Comparison of ENCODE assay signal across 14 cellular contexts in the genomic region with DNA sequence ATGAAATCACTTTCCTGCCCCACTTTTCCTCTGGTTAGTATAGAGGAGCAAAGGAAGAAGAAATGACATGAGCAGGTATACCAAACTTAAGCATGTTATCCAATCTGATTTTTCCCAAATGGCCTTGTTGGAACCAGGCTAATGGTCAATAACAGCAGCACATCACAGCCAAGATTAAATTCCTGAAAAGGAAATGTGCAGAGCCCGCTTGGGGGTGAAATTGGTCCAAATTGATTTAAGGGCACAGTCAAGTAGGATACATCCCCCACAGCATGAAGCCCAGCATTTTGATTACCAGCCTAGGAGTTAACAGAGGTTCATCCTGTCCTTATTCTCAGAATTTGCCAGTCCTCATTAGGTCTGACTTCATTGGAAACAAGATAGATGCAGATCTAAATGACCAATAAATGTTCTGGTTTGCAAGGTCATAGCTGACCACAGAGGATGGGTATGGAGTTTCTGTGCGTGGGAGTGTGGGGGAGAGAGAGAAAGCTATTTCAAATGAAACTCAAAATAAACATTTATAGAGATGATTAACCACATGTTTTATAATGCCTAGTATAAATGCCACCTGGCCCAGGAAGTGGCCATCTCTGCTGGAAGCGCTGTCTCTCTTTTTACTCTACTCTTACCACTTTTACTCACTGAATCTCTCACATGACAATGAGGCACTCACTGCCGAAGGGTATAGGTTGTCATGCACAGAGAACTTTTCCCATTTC. TPM values are rescaled to one million over a fixed set of nuclear protein-coding genes. Genes with fewer than 3 reads are reported as not detected.
DNase-seq lines count a peak whose midpoint lies in the region; ATAC-seq and TF ChIP-seq lines count a peak whose summit lies in the region.
"Had no signal": no experiment of that assay in that cellular context is flagged by ENCODE, and none has a peak within 500 bp of the region (broad histone marks: within the 10 kb centered on the region; RNA-seq: fewer than 3 reads in every experiment).

No MANE protein-coding gene starts in this region.

- no peaks in the 10 kb centered on the region for H3K9me3 ChIP-seq in AG04450 (ENCODE audit: control insufficient read depth, insufficient read depth, low read length)
- H3K9me3 ChIP-seq in IMR-90 (ENCODE audit: control insufficient read depth, insufficient read depth, low read length) = no peaks in the 10 kb centered on the region
- H3K9me3 ChIP-seq in body of pancreas = no peaks in the 10 kb centered on the region
- H3K9me3 ChIP-seq in muscle layer of colon (ENCODE audit: low read length) = no peaks in the 10 kb centered on the region
- H3K9me3 ChIP-seq: thyroid gland had no signal

- H3K4ac ChIP-seq in IMR-90 (ENCODE audit: low read depth, low read length) = peak overlapping the region; percentile 74

- H4K5ac ChIP-seq in IMR-90 (ENCODE audit: low read depth, low read length) = 0 out of 2 replicates have a peak overlapping the region, but pooled peaks have one; percentile 29

- no peak overlapping the region for H3K4me3 Mint-ChIP-seq in activated T-helper 17 cell treated with anti-CD3 and anti-CD28 coated beads, Interleukin-2, amount 50 U/mL, for 72 hours
- H3K4me3 Mint-ChIP-seq: activated CD8-positive, alpha-beta T cell treated with anti-CD3 and anti-CD28 coated beads, Interleukin-2, amount 10 ng/mL, durations not matched to agents 7 days and 5 days had no signal

- intact Hi-C loops in IMR-90 (cut with micrococcal nuclease) (no loop called here), body of pancreas (cut with DNase I) (no loop called here)

- in situ Hi-C loops in IMR-90 (cut with MboI; ENCODE audit: low sequenced_read_pairs) = no loop called here

- H2AK5ac ChIP-seq in IMR-90 (ENCODE audit: low read depth, low read length) = peak overlapping the region; percentile 65; the same call in 1 of the 2 replicates

- peak overlapping the region; percentile 74; the same call in 1 of the 3 replicates for H2BK15ac ChIP-seq in IMR-90 (ENCODE audit: low read depth, low read length)

- H3K27me3 ChIP-seq in AG04450 (ENCODE audit: control insufficient read depth, insufficient read depth, low read length) (no peaks in the 10 kb centered on the region), IMR-90 (ENCODE audit: control insufficient read depth, insufficient read depth, low read length) (no peaks in the 10 kb centered on the region), body of pancreas (no peaks in the 10 kb centered on the region), muscle layer of colon (ENCODE audit: control insufficient read depth in 1 of 2, insufficient read depth in 2 of 2, low read length in 2 of 2) (no peaks in the 10 kb centered on the region)
- H3K27me3 ChIP-seq: thyroid gland had no signal

- WGBS in IMR-90 (ENCODE audit: extremely low coverage in 2 of 2, insufficient read length in 1 of 2), 2 experiments = no CpG with 5 or more reads among the region's 4 CpGs
- WGBS in body of pancreas, 2 donors = 59 to 71% methylated on average over 4 of the region's 4 CpGs

- peak overlapping the region; percentile 8 for H2AK9ac ChIP-seq in IMR-90 (replicated peaks; ENCODE audit: low read depth, low read length, poor library complexity)

- H3K4me3 ChIP-seq in AG04450 (ENCODE audit: low read depth, low read length) (no peak overlapping the region), IMR-90 (ENCODE audit: insufficient read depth, low read depth, low read length) (no peak overlapping the region), body of pancreas (no peak overlapping the region), muscle layer of colon (ENCODE audit: low read depth in 1 of 2, low read length in 2 of 2) (no peak overlapping the region)
- H3K4me3 ChIP-seq: thyroid gland had no signal

- H4K20me1 ChIP-seq in IMR-90 (ENCODE audit: insufficient read depth, low read length) = no peaks in the 10 kb centered on the region

- H3K9me1 ChIP-seq in IMR-90 (ENCODE audit: insufficient read depth, low read length) = peaks cover 2% of the 10 kb centered on the region; the same call in 1 of the 2 replicates

- H3K27ac Mint-ChIP-seq in activated T-helper 17 cell treated with anti-CD3 and anti-CD28 coated beads, Interleukin-2, amount 50 U/mL, for 72 hours = no peak overlapping the region
- H3K27ac Mint-ChIP-seq: activated CD8-positive, alpha-beta T cell treated with anti-CD3 and anti-CD28 coated beads, Interleukin-2, amount 10 ng/mL, durations not matched to agents 7 days and 5 days had no signal

- no peak overlapping the region for H2BK5ac ChIP-seq in IMR-90 (ENCODE audit: low read depth, low read length, poor library complexity, severe bottlenecking)

- peak overlapping the region; percentile 31; the same call in 1 of the 2 replicates for H3K23ac ChIP-seq in IMR-90 (ENCODE audit: low read depth, low read length)

- no peak for TF ChIP-seq RAD21 in IMR-90 (IDR thresholded peaks at IDR 0.05; ENCODE audit: low read length)

- DNase-seq in AG04450 (ENCODE audit: low read depth, low spot score) (peak; percentile 37), IMR-90 (peak; percentile 80), body of pancreas (no peak), cerebellar cortex (ENCODE audit: low spot score) (no peak)
- DNase-seq: activated CD8-positive, alpha-beta T cell treated with anti-CD3 and anti-CD28 coated beads, Interleukin-2, amount 10 ng/mL, durations not matched to agents 7 days and 5 days; activated naive CD4-positive, alpha-beta T cell; central memory CD4-positive, alpha-beta T cell; NCI-H1694 treated with DMSO at 0.1 percent for 48 hours; thyroid gland had no signal

- TF ChIP-seq POLR2A in IMR-90 (IDR thresholded peaks at IDR 0.05; ENCODE audit: low read depth, low read length) = no peak
- TF ChIP-seq POLR2A in body of pancreas (IDR thresholded peaks at IDR 0.05) = no peak

- CTCF ChIA-PET in AG04450 (lab: Charles Lee) = interaction anchor here (0.6 to 6.0 kb wide), 6 partner anchors 11 to 316 kb away, joined by 3 to 45 read pairs (median 3); a partner anchor contains a TSS
- CTCF ChIA-PET in IMR-90 (lab: Yijun Ruan, JAX) = interaction anchor here (1.1 to 2.7 kb wide), 2 partner anchors 11 to 15 kb away, joined by 3 to 7 read pairs; no protein-coding TSS in a partner anchor

- dilution Hi-C loops in IMR-90 (cut with HindIII; ENCODE audit: low sequenced_read_pairs, unreplicated experiment) = no loop called here

- no peaks in the 10 kb centered on the region for H3K36me3 Mint-ChIP-seq in activated T-helper 17 cell treated with anti-CD3 and anti-CD28 coated beads, Interleukin-2, amount 50 U/mL, for 72 hours (ENCODE audit: low read depth)

- peak overlapping the region; percentile 5; the same call in 1 of the 2 replicates for H3K4me2 ChIP-seq in IMR-90 (ENCODE audit: low read depth, low read length)

- H3K36me3 ChIP-seq in IMR-90 (ENCODE audit: control insufficient read depth, insufficient read depth, low read length) (no peaks in the 10 kb centered on the region), body of pancreas (replicated peaks in 1 of 2; ENCODE audit: insufficient read depth in 1 of 2, low read depth in 2 of 2) (no peaks in the 10 kb centered on the region), muscle layer of colon (ENCODE audit: insufficient read depth, low read length) (no peaks in the 10 kb centered on the region)
- H3K36me3 ChIP-seq: thyroid gland had no signal

- BruUV-seq in IMR-90 (replicated peaks; lab: Mats Ljungman, UMichigan) = no TSS peak

- H3K9ac ChIP-seq in IMR-90 (ENCODE audit: low read depth, low read length) (no peak overlapping the region), muscle layer of colon (ENCODE audit: low read length) (no peak overlapping the region)

- H3K27ac ChIP-seq in AG04450 (ENCODE audit: low read depth, low read length) (peak overlapping the region; percentile 24), IMR-90 (ENCODE audit: insufficient read depth, low read length) (no peak overlapping the region), body of pancreas (no peak overlapping the region), muscle layer of colon (ENCODE audit: low read depth, low read length) (peak overlapping the region; percentile 17)
- H3K27ac ChIP-seq: thyroid gland had no signal

- peak overlapping the region; percentile 68 for H2BK20ac ChIP-seq in IMR-90 (ENCODE audit: low read depth, low read length)

- H3K18ac ChIP-seq in IMR-90 (ENCODE audit: low read depth, low read length) = peak overlapping the region; percentile 46; the same call in 1 of the 2 replicates

- ATAC-seq in IMR-90 (ENCODE audit: low read depth) (peak; percentile 47), body of pancreas (peak; percentile 58), HG03196 (IDR thresholded peaks at IDR 0.05; ENCODE audit: unreplicated experiment) (no peak), HG03521 (IDR thresholded peaks at IDR 0.05; ENCODE audit: unreplicated experiment) (no peak)
- no peak for ATAC-seq in activated T-helper 17 cell treated with anti-CD3 and anti-CD28 coated beads, Interleukin-2, amount 50 U/mL, for 72 hours (replicated peaks)
- ATAC-seq: activated CD8-positive, alpha-beta T cell treated with anti-CD3 and anti-CD28 coated beads, Interleukin-2, amount 10 ng/mL, durations not matched to agents 7 days and 5 days; Right ventricle myocardium inferior had no signal

- H3K4me1 ChIP-seq in IMR-90 (ENCODE audit: control insufficient read depth, insufficient read depth, low read length) (peaks cover 12% of the 10 kb centered on the region), body of pancreas (no peaks in the 10 kb centered on the region), muscle layer of colon (ENCODE audit: insufficient read depth, low read length) (peaks cover 52% of the 10 kb centered on the region)
- H3K4me1 ChIP-seq: thyroid gland had no signal

- H3K79me1 ChIP-seq in IMR-90 (ENCODE audit: low read depth in 1 of 2, low read length in 2 of 2) = no peaks in the 10 kb centered on the region

- no peaks in the 10 kb centered on the region for H3K27me3 Mint-ChIP-seq in activated T-helper 17 cell treated with anti-CD3 and anti-CD28 coated beads, Interleukin-2, amount 50 U/mL, for 72 hours

- 0 out of 2 replicates have a peak overlapping the region, but pooled peaks have one; percentile 35 for H3K14ac ChIP-seq in IMR-90 (replicated peaks; ENCODE audit: low read depth, low read length)

- no peaks in the 10 kb centered on the region for H3K4me1 Mint-ChIP-seq in activated T-helper 17 cell treated with anti-CD3 and anti-CD28 coated beads, Interleukin-2, amount 50 U/mL, for 72 hours

- peak overlapping the region; percentile 85 for H2BK120ac ChIP-seq in IMR-90 (ENCODE audit: low read depth, low read length)

- no peaks in the 10 kb centered on the region for H3K9me3 Mint-ChIP-seq in activated T-helper 17 cell treated with anti-CD3 and anti-CD28 coated beads, Interleukin-2, amount 50 U/mL, for 72 hours

- TF ChIP-seq CTCF in AG04450 (IDR thresholded peaks at IDR 0.05; ENCODE audit: low read depth, low read length) = no peak
- TF ChIP-seq CTCF in IMR-90 (conservative IDR thresholded peaks at IDR 0.05; ENCODE audit: low read depth, low read length) = no peak
- TF ChIP-seq CTCF in body of pancreas (IDR thresholded peaks at IDR 0.05) = no peak

- H4K8ac ChIP-seq in IMR-90 (ENCODE audit: low read depth in 2 of 2, low read length in 2 of 2) = peak overlapping the region; percentile 52 to 59; a peak in 3 of 4 replicates

- POLR2A ChIA-PET in AG04450 (lab: Yijun Ruan, JAX) (interaction anchor here (0.5 to 0.6 kb wide), 2 partner anchors 9 to 260 kb away, joined by 3 to 4 read pairs; no protein-coding TSS in a partner anchor), IMR-90 (lab: Charles Lee; ENCODE audit: unreplicated experiment) (no interaction called here)

- peak overlapping the region; percentile 66; the same call in 1 of the 2 replicates for H4K91ac ChIP-seq in IMR-90 (ENCODE audit: insufficient read depth, low read depth, low read length)

- H3K56ac ChIP-seq in IMR-90 (ENCODE audit: extremely low read depth, insufficient read depth, low read length) = no peak overlapping the region

- no peak overlapping the region for H2AFZ ChIP-seq in IMR-90 (replicated peaks; ENCODE audit: low read length, poor library complexity)

RNA-seq across cellular contexts. Expression of a gene that starts 38.7 kb away (rescaled TPM):
- polyA plus RNA-seq in AG04450 (2011; rRNA removed) (11.3 and 13.8 TPM in 2 replicates), IMR-90 (2012; rRNA removed) (21.4 and 23.7 TPM in 2 replicates)
- 6.0 and 7.0 TPM in 2 replicates for polyA minus RNA-seq in AG04450 (2011; rRNA and poly(A)+ RNA removed)
- total RNA-seq in IMR-90 (2012; rRNA removed) (14.2 and 40.0 TPM in 2 replicates), body of pancreas (10 to 100 TPM; 17.8 to 25.7 TPM)
- polyA plus RNA-seq in IMR-90 (2012; cell fraction: cytosol; rRNA removed) = 8.3 and 11.3 TPM in 2 replicates
- polyA plus RNA-seq in IMR-90 (2012; cell fraction: nucleus; rRNA removed; ENCODE audit: low replicate concordance) = 1.8 and 9.9 TPM in 2 replicates
- total RNA-seq in activated T-helper 17 cell treated with anti-CD3 and anti-CD28 coated beads, Interleukin-2, amount 50 U/mL, for 72 hours = 1 to 10 TPM; 1.1 to 1.6 TPM

Comparison
In these comparisons a context has a peak if more than half of its experiments do, and no peak if none do; other contexts are left out.
1. DNase-seq: peak in AG04450 (single experiment) and IMR-90 (single experiment); none in body of pancreas (0 of 4) and cerebellar cortex (single experiment).
2. H3K27ac ChIP-seq: peak in AG04450 (single experiment) and muscle layer of colon (single experiment); none in IMR-90 (single experiment) and body of pancreas (0 of 4).
3. ATAC-seq: peak in IMR-90 (single experiment) and body of pancreas (single experiment); none in activated T-helper 17 cell treated with anti-CD3 and anti-CD28 coated beads, Interleukin-2, amount 50 U/mL, for 72 hours (single experiment), HG03196 (single experiment) and HG03521 (single experiment).